In genomic region chr10:132738454-132739224, GRCh38 we compare ENCODE assay signal across 18 cellular contexts. TPM values are rescaled to one million over a fixed set of nuclear protein-coding genes. Genes with fewer than 3 reads are reported as not detected.
DNase-seq lines count a peak whose midpoint lies in the region; ATAC-seq and TF ChIP-seq lines count a peak whose summit lies in the region.
"Had no signal": no experiment of that assay in that cellular context is flagged by ENCODE, and none has a peak within 500 bp of the region (broad histone marks: within the 10 kb centered on the region; RNA-seq: fewer than 3 reads in every experiment).

No MANE protein-coding gene starts in this region.

- H3K4me3 ChIP-seq in dorsolateral prefrontal cortex, result peak overlapping the region in 20 of 59 donors; percentile 2 to 42 (median 18)

- intact Hi-C loops in dorsolateral prefrontal cortex (cut with DNase I) (loop anchor here (2.0 to 10.0 kb wide), 3 partner anchors 46 to 84 kb away; no protein-coding TSS in a partner anchor), sciatic nerve (cut with DNase I) (no loop called here), posterior vena cava (cut with DNase I) (no loop called here)

- H3K27ac ChIP-seq in dorsolateral prefrontal cortex, result peak overlapping the region; percentile 81 to 100 (median 99)
- H3K27ac ChIP-seq in layer of hippocampus (ENCODE audit: low read depth, low read length), result peak overlapping the region; percentile 99

- in situ Hi-C loops in G401 (cut with HindIII; ENCODE audit: low sequenced_read_pairs), result no loop called here

- DNase-seq in G401 (ENCODE audit: low spot score) (peak; percentile 29), dorsolateral prefrontal cortex (peak; percentile 48 to 92 (median 86)), sciatic nerve (ENCODE audit: low spot score) (no peak), T-helper 1 cell (no peak), posterior vena cava (ENCODE audit: low spot score) (no peak)
- DNase-seq: ACHN, BE2C, DMS 273 treated with DMSO at 0.1 percent for 48 hours, GOT3, MM.1S, NCI-H1105, NCI-H187, NCI-H446, PC-3 had no signal

- no peaks in the 10 kb centered on the region for H3K27me3 ChIP-seq in dorsolateral prefrontal cortex
- no peaks in the 10 kb centered on the region for H3K27me3 ChIP-seq in layer of hippocampus (ENCODE audit: control insufficient read depth, insufficient read depth, low read length)
- H3K27me3 ChIP-seq: BE2C had no signal

- ATAC-seq in sciatic nerve, result peak; percentile 47
- no peak for ATAC-seq in HG02763 (IDR thresholded peaks at IDR 0.05; ENCODE audit: unreplicated experiment)
- no peak for ATAC-seq in HG03565 (IDR thresholded peaks at IDR 0.05; ENCODE audit: unreplicated experiment)
- ATAC-seq: HepG2, PC-3 had no signal

- peak in 17 of 56 donors; percentile 6 to 48 (median 17) for TF ChIP-seq CTCF in dorsolateral prefrontal cortex (IDR thresholded peaks at IDR 0.05 in 54 of 56, conservative IDR thresholded peaks at IDR 0.05 in 2 of 56; ENCODE audit: low read depth in 1 of 56, partially characterized antibody in 56 of 56)

RNA-seq across cellular contexts. Expression of gene NKX6-2, which starts 47.3 kb away (rescaled TPM):
- total RNA-seq in G401 (2014; rRNA removed; shearing (Covaris generic)), result not detected in 2 replicates
- 100 to 1,000 TPM in 23 of 120 experiments, 10 to 100 TPM in 96, 1 to 10 TPM in 1; 6.9 to 243 (median 52.2) TPM for total RNA-seq in dorsolateral prefrontal cortex
- 2.1 TPM for total RNA-seq in sciatic nerve
- not detected for total RNA-seq in posterior vena cava
- total RNA-seq: HepG2, PC-3 had no signal

Comparison
In these comparisons a context has a peak if more than half of its experiments do, and no peak if none do; other contexts are left out.
1. DNase-seq: peak in G401 (single experiment) and dorsolateral prefrontal cortex (10 of 10); none in sciatic nerve (single experiment), T-helper 1 cell (0 of 5) and posterior vena cava (single experiment).
2. intact Hi-C loops: an anchor here in dorsolateral prefrontal cortex (2.0 to 10.0 kb wide); none called in sciatic nerve and posterior vena cava.